In the genomic region with DNA sequence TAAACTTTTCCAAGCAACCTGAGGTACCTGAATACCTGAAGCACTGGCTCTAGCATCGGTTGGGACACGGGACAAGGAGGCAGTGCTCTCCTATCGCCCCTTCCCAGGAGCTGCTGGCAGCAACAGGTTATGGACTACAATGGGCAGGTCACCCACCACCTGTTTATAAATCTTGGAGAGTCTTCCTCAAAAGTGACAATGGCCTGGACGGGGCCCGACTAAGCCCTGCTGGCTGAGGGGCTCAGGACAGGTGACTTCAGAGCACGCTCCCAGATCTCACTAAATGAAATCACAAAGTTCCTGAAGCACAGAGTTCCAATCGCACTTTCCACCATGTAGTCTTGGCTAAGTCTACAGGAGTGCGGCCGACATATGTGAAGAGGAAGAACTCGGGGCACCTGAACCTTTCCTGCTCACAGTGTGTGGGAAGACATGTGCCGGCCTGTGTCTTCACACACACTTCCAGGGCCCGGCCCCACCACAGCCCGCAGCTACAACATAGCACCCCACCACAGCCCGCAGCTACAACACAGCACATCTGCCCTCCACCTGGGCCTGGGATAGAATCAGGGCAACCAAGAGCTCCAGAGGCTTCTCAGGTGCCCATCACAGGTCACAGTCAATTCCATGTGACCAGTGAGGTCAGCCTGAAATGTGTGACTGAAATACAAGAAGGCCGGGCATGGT, we compare ENCODE assay signal across 16 cellular contexts. TPM values are rescaled to one million over a fixed set of nuclear protein-coding genes. Genes with fewer than 3 reads are reported as not detected.
DNase-seq lines count a peak whose midpoint lies in the region; ATAC-seq, FAIRE-seq and TF ChIP-seq lines count a peak whose summit lies in the region.
"Had no signal": no experiment of that assay in that cellular context is flagged by ENCODE, and none has a peak within 500 bp of the region (broad histone marks: within the 10 kb centered on the region; RNA-seq: fewer than 3 reads in every experiment).

No MANE protein-coding gene starts in this region.

- TF ChIP-seq CTCF in VCaP (conservative IDR thresholded peaks at IDR 0.05) (no peak), glutamatergic neuron (IDR thresholded peaks at IDR 0.05; ENCODE audit: partially characterized antibody, unreplicated experiment) (no peak), sigmoid colon (IDR thresholded peaks at IDR 0.05) (no peak)

- H3K9me3 ChIP-seq in BLaER1 treated with 17β-estradiol and CSF1 and Interleukin-3, amounts not matched to agents 10 nM and 100 nM (replicated peaks in 1 of 11): peaks cover 12 to 32% (median 27%) of the 10 kb centered on the region in 11 experiments; a peak in 21 of 22 replicates
- no peaks in the 10 kb centered on the region for H3K9me3 ChIP-seq in sigmoid colon
- H3K9me3 ChIP-seq: SJSA1 had no signal

- H3K9ac ChIP-seq in BLaER1 treated with 17β-estradiol and CSF1 and Interleukin-3, amounts not matched to agents 10 nM and 100 nM: peak overlapping the region in 1 of 11 experiments; percentile 27; a peak in 1 of 22 replicates

- DNase-seq in glutamatergic neuron (no peak), sigmoid colon (peak; percentile 51), RCC 7860 (ENCODE audit: low spot score) (no peak)
- DNase-seq in activated CD4-positive, CD25-positive, alpha-beta regulatory T cell treated with anti-CD3 and anti-CD28 coated beads, Interleukin-2, amount 50 U/mL, for 72 hours: no peak
- DNase-seq: CD4-positive, alpha-beta T cell; H7; MG63; NCI-H1105; NCI-H446 had no signal

- TF ChIP-seq POLR2A in sigmoid colon (IDR thresholded peaks at IDR 0.05): no peak

- peaks cover 19 to 45% (median 33%) of the 10 kb centered on the region in 11 experiments; a peak in 21 of 22 replicates for H3K36me3 ChIP-seq in BLaER1 treated with 17β-estradiol and CSF1 and Interleukin-3, amounts not matched to agents 10 nM and 100 nM
- no peaks in the 10 kb centered on the region for H3K36me3 ChIP-seq in sigmoid colon

- no peaks in the 10 kb centered on the region for H3K27me3 ChIP-seq in BLaER1 treated with 17β-estradiol and CSF1 and Interleukin-3, amounts not matched to agents 10 nM and 100 nM
- H3K27me3 ChIP-seq in sigmoid colon: no peaks in the 10 kb centered on the region
- H3K27me3 ChIP-seq: MG63, SJSA1 had no signal

- FAIRE-seq in RCC 7860 (lab: Jason Lieb, UNC): no peak
- FAIRE-seq: A549, D721Med had no signal

- intact Hi-C loops in sigmoid colon (cut with DNase I): no loop called here

- no peak for TF ChIP-seq EP300 in sigmoid colon (IDR thresholded peaks at IDR 0.05)

- H3K36me3 Mint-ChIP-seq in glutamatergic neuron (ENCODE audit: unreplicated experiment): no peaks in the 10 kb centered on the region

- ATAC-seq in HG02759 (IDR thresholded peaks at IDR 0.05; ENCODE audit: unreplicated experiment) (no peak), GM21526 (IDR thresholded peaks at IDR 0.05; ENCODE audit: low FRiP score, unreplicated experiment) (no peak)

- H3K4me3 ChIP-seq in BLaER1 treated with 17β-estradiol and CSF1 and Interleukin-3, amounts not matched to agents 10 nM and 100 nM: no peak overlapping the region
- H3K4me3 ChIP-seq in sigmoid colon: no peak overlapping the region
- H3K4me3 ChIP-seq: A549, MG63, SJSA1 had no signal

- H3K4me2 ChIP-seq in BLaER1 treated with 17β-estradiol and CSF1 and Interleukin-3, amounts not matched to agents 10 nM and 100 nM: peak overlapping the region; percentile 41 to 73 (median 63); a peak in 21 of 22 replicates

- H4K20me1 ChIP-seq in BLaER1 treated with 17β-estradiol and CSF1 and Interleukin-3, amounts not matched to agents 10 nM and 100 nM: peaks cover 56 to 100% (median 83%) of the 10 kb centered on the region in 11 experiments; a peak in 21 of 22 replicates

- peaks cover 62 to 91% (median 73%) of the 10 kb centered on the region in 10 experiments for H3K4me1 ChIP-seq in BLaER1 treated with 17β-estradiol and CSF1 and Interleukin-3, amounts not matched to agents 10 nM and 100 nM
- H3K4me1 ChIP-seq in sigmoid colon: peaks cover 0 to 63% (median 41%) of the 10 kb centered on the region in 4 donors

- H3K4me1 Mint-ChIP-seq in glutamatergic neuron (ENCODE audit: low read depth, unreplicated experiment): peaks cover 32% of the 10 kb centered on the region

- peak overlapping the region; percentile 72 for H3K27ac Mint-ChIP-seq in glutamatergic neuron (ENCODE audit: unreplicated experiment)
- H3K27ac Mint-ChIP-seq: CD4-positive, alpha-beta T cell had no signal

- WGBS in sigmoid colon, 2 donors: 94 to 95% methylated on average over 15 of the region's 15 CpGs

- no peak overlapping the region for H3K4me3 Mint-ChIP-seq in glutamatergic neuron (ENCODE audit: unreplicated experiment)
- H3K4me3 Mint-ChIP-seq: CD4-positive, alpha-beta T cell had no signal

- peaks cover 16% of the 10 kb centered on the region for H3K9me3 Mint-ChIP-seq in glutamatergic neuron (ENCODE audit: unreplicated experiment)
- H3K9me3 Mint-ChIP-seq: CD4-positive, alpha-beta T cell had no signal

- H3K27ac ChIP-seq in BLaER1 treated with 17β-estradiol and CSF1 and Interleukin-3, amounts not matched to agents 10 nM and 100 nM: peak overlapping the region in 6 of 11 experiments; percentile 2 to 60 (median 20); a peak in 7 of 22 replicates
- H3K27ac ChIP-seq in VCaP (peak overlapping the region; percentile 61), sigmoid colon (peak overlapping the region in 1 of 4 donors; percentile 54)
- H3K27ac ChIP-seq: SJSA1 had no signal

- H3K27me3 Mint-ChIP-seq in glutamatergic neuron (ENCODE audit: unreplicated experiment): peaks cover 12% of the 10 kb centered on the region
- H3K27me3 Mint-ChIP-seq: CD4-positive, alpha-beta T cell had no signal

RNA-seq across cellular contexts. Expression of a gene that starts 12.9 kb away (rescaled TPM):
- 143 TPM for total RNA-seq in glutamatergic neuron (ENCODE audit: unreplicated experiment)
- total RNA-seq in sigmoid colon: 10 to 100 TPM; 69.8 to 99.6 (median 77.2) TPM
- polyA plus RNA-seq in sigmoid colon: 10 to 100 TPM; 45.0 to 66.4 (median 56.6) TPM
